In genomic region chr6:104558746-104559145, GRCh38 we compare ENCODE assay signal across 19 cellular contexts.
DNase-seq lines count a peak whose midpoint lies in the region; ATAC-seq and TF ChIP-seq lines count a peak whose summit lies in the region.
"Had no signal": no experiment of that assay in that cellular context is flagged by ENCODE, and none has a peak within 500 bp of the region (broad histone marks: within the 10 kb centered on the region; RNA-seq: fewer than 3 reads in every experiment).

No MANE protein-coding gene starts in this region.

- TF ChIP-seq EP300 in ovary (IDR thresholded peaks at IDR 0.05), result no peak

- no peak for ATAC-seq in GM21786 (IDR thresholded peaks at IDR 0.05; ENCODE audit: unreplicated experiment)
- ATAC-seq in GM21515 (IDR thresholded peaks at IDR 0.05; ENCODE audit: unreplicated experiment), result no peak
- ATAC-seq: K562 had no signal

- H3K9me3 ChIP-seq in ovary (no peaks in the 10 kb centered on the region), colonic mucosa (no peaks in the 10 kb centered on the region)
- H3K9me3 ChIP-seq: BE2C, Caco-2 had no signal

- H3K4me3 ChIP-seq in choroid plexus epithelial cell (ENCODE audit: low read depth, low read length), result no peak overlapping the region
- no peak overlapping the region for H3K4me3 ChIP-seq in fibroblast of villous mesenchyme (ENCODE audit: low read depth, low read length)
- H3K4me3 ChIP-seq in ovary, result no peak overlapping the region
- H3K4me3 ChIP-seq in colonic mucosa, result no peak overlapping the region
- H3K4me3 ChIP-seq: K562, PC-9 had no signal

- no peak for TF ChIP-seq CTCF in choroid plexus epithelial cell (conservative IDR thresholded peaks at IDR 0.05; ENCODE audit: low read depth, low read length)
- no peak for TF ChIP-seq CTCF in fibroblast of villous mesenchyme (IDR thresholded peaks at IDR 0.05; ENCODE audit: insufficient read depth, low read depth, low read length)
- no peak for TF ChIP-seq CTCF in ovary (IDR thresholded peaks at IDR 0.05)
- no peak for TF ChIP-seq CTCF in colonic mucosa (IDR thresholded peaks at IDR 0.05)

- H3K9ac ChIP-seq in colonic mucosa (ENCODE audit: low read depth in 2 of 2, low read length in 2 of 2), result no peak overlapping the region

- H3K4me1 ChIP-seq in ovary (ENCODE audit: insufficient read depth), result no peaks in the 10 kb centered on the region
- H3K4me1 ChIP-seq in colonic mucosa, result no peaks in the 10 kb centered on the region
- H3K4me1 ChIP-seq: BE2C, Caco-2 had no signal

- H3K36me3 ChIP-seq in ovary (no peaks in the 10 kb centered on the region), colonic mucosa (no peaks in the 10 kb centered on the region)
- H3K36me3 ChIP-seq: BE2C had no signal

- H3K27me3 ChIP-seq in ovary, result no peaks in the 10 kb centered on the region
- H3K27me3 ChIP-seq in colonic mucosa, result no peaks in the 10 kb centered on the region
- H3K27me3 ChIP-seq: BE2C had no signal

- intact Hi-C loops in ovary (cut with DNase I), result no loop called here
- intact Hi-C loops in colonic mucosa (cut with DNase I), result no loop called here

- TF ChIP-seq POLR2A in ovary (IDR thresholded peaks at IDR 0.05), result no peak

- H3K27ac ChIP-seq in ovary (no peak overlapping the region), colonic mucosa (no peak overlapping the region)
- H3K27ac ChIP-seq: PC-9, RWPE1 had no signal

- DNase-seq in GM04503 (ENCODE audit: low read depth), result peak; percentile 8
- peak; percentile 53 for DNase-seq in choroid plexus epithelial cell (ENCODE audit: low read depth)
- DNase-seq in fibroblast of villous mesenchyme (ENCODE audit: low read depth), result peak; percentile 78
- no peak for DNase-seq in ovary
- no peak for DNase-seq in colonic mucosa
- DNase-seq: BE2C; Caco-2; CD4-positive, alpha-beta T cell; GF-D8; NCI-H1417; NCI-H187; NCI-H345; NCI-H526; PC-9; SIG-M5 had no signal

- WGBS in ovary, 3 donors, result 26 to 49% (median 37%) methylated on average over 3 of the region's 3 CpGs

Comparison
In these comparisons a context has a peak if more than half of its experiments do, and no peak if none do; other contexts are left out.
1. DNase-seq: peak in GM04503 (single experiment), choroid plexus epithelial cell (single experiment) and fibroblast of villous mesenchyme (single experiment); none in ovary (0 of 5) and colonic mucosa (single experiment).